1 cellular context compared by ENCODE assay signal in the genomic region with DNA sequence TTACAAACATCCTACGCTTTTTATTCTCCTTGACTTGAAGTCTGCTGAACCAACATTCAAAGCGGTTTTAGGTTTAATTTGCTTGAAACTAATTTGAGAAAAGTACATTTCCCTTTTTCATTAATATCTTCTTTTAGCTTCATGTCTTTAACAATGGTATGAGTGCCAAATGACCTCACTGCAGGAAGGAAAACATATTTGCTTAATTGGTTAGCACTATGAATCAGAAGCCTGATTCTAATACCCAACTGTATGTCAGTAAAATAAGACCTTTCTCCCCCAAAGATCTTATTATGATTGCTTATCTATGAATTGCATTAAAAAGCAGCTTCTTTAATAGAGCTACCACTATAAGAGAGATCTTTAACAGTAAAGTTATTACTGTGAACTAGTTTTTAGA.
TF ChIP-seq lines count a peak whose summit lies in the region.

No MANE protein-coding gene starts in this region.

TF ChIP-seq in SK-N-SH, 30 proteins besides CTCF, POLR2A, EP300 and RAD21 (continued from another document):
- TF ChIP-seq, protein P1, sequence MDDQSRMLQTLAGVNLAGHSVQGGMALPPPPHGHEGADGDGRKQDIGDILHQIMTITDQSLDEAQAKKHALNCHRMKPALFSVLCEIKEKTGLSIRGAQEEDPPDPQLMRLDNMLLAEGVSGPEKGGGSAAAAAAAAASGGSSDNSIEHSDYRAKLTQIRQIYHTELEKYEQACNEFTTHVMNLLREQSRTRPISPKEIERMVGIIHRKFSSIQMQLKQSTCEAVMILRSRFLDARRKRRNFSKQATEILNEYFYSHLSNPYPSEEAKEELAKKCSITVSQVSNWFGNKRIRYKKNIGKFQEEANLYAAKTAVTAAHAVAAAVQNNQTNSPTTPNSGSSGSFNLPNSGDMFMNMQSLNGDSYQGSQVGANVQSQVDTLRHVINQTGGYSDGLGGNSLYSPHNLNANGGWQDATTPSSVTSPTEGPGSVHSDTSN (IDR thresholded peaks at IDR 0.05): no peak
- TF ChIP-seq CHD2 (IDR thresholded peaks at IDR 0.05; ENCODE audit: low read length, partially characterized antibody): no peak
- peak; percentile 21; the same call in 1 of the 2 replicates for TF ChIP-seq JUND (IDR thresholded peaks at IDR 0.05)
- no peak for TF ChIP-seq TAF1 (IDR thresholded peaks at IDR 0.05; ENCODE audit: borderline replicate concordance, low read depth, low read length)
- no peak for TF ChIP-seq GABPA (IDR thresholded peaks at IDR 0.05; ENCODE audit: low read depth)
- peak; percentile 33; the same call in 1 of the 2 replicates for TF ChIP-seq NFIC (IDR thresholded peaks at IDR 0.05; ENCODE audit: borderline replicate concordance)
- 0 out of 2 replicates have a peak, but pooled peaks have one; percentile 33 for TF ChIP-seq TCF12 (IDR thresholded peaks at IDR 0.05)
- no peak for TF ChIP-seq POLR2AphosphoS5 (IDR thresholded peaks at IDR 0.05; ENCODE audit: low read depth, low read length)
- peak; percentile 34; the same call in 1 of the 2 replicates for TF ChIP-seq FOSL2 (IDR thresholded peaks at IDR 0.05; ENCODE audit: borderline replicate concordance, low read depth)
- TF ChIP-seq RFX5 (IDR thresholded peaks at IDR 0.05; ENCODE audit: low read length): no peak
- TF ChIP-seq, protein P2, sequence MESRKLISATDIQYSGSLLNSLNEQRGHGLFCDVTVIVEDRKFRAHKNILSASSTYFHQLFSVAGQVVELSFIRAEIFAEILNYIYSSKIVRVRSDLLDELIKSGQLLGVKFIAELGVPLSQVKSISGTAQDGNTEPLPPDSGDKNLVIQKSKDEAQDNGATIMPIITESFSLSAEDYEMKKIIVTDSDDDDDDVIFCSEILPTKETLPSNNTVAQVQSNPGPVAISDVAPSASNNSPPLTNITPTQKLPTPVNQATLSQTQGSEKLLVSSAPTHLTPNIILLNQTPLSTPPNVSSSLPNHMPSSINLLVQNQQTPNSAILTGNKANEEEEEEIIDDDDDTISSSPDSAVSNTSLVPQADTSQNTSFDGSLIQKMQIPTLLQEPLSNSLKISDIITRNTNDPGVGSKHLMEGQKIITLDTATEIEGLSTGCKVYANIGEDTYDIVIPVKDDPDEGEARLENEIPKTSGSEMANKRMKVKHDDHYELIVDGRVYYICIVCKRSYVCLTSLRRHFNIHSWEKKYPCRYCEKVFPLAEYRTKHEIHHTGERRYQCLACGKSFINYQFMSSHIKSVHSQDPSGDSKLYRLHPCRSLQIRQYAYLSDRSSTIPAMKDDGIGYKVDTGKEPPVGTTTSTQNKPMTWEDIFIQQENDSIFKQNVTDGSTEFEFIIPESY (IDR thresholded peaks at IDR 0.05; ENCODE audit: borderline replicate concordance, low read depth): no peak
- TF ChIP-seq, protein P3, sequence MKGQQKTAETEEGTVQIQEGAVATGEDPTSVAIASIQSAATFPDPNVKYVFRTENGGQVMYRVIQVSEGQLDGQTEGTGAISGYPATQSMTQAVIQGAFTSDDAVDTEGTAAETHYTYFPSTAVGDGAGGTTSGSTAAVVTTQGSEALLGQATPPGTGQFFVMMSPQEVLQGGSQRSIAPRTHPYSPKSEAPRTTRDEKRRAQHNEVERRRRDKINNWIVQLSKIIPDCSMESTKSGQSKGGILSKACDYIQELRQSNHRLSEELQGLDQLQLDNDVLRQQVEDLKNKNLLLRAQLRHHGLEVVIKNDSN (IDR thresholded peaks at IDR 0.05; ENCODE audit: borderline replicate concordance, low read depth): no peak
- TF ChIP-seq NRF1 (IDR thresholded peaks at IDR 0.05; ENCODE audit: low read depth, low read length): no peak
- no peak for TF ChIP-seq SMC3 (IDR thresholded peaks at IDR 0.05; ENCODE audit: low read depth, low read length)
- no peak for TF ChIP-seq ELF1 (IDR thresholded peaks at IDR 0.05)
- TF ChIP-seq, protein P4, sequence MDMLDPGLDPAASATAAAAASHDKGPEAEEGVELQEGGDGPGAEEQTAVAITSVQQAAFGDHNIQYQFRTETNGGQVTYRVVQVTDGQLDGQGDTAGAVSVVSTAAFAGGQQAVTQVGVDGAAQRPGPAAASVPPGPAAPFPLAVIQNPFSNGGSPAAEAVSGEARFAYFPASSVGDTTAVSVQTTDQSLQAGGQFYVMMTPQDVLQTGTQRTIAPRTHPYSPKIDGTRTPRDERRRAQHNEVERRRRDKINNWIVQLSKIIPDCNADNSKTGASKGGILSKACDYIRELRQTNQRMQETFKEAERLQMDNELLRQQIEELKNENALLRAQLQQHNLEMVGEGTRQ (IDR thresholded peaks at IDR 0.05; ENCODE audit: borderline replicate concordance, low read depth, low read length): no peak
- no peak for TF ChIP-seq GATA2 (CRISPR knock-in tag; IDR thresholded peaks at IDR 0.05)
- TF ChIP-seq, protein P5, sequence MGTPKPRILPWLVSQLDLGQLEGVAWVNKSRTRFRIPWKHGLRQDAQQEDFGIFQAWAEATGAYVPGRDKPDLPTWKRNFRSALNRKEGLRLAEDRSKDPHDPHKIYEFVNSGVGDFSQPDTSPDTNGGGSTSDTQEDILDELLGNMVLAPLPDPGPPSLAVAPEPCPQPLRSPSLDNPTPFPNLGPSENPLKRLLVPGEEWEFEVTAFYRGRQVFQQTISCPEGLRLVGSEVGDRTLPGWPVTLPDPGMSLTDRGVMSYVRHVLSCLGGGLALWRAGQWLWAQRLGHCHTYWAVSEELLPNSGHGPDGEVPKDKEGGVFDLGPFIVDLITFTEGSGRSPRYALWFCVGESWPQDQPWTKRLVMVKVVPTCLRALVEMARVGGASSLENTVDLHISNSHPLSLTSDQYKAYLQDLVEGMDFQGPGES (IDR thresholded peaks at IDR 0.05; ENCODE audit: low read depth, low read length): no peak
- TF ChIP-seq MEF2A (IDR thresholded peaks at IDR 0.05; ENCODE audit: borderline replicate concordance, low read depth): no peak
- TF ChIP-seq EZH2phosphoT487 (IDR thresholded peaks at IDR 0.05; ENCODE audit: borderline replicate concordance, low read depth): no peak
- TF ChIP-seq SIN3A (IDR thresholded peaks at IDR 0.05; ENCODE audit: borderline replicate concordance, low read depth, low read length): no peak
- TF ChIP-seq YY1 (IDR thresholded peaks at IDR 0.05; ENCODE audit: low read depth): no peak
- no peak for TF ChIP-seq RXRA (IDR thresholded peaks at IDR 0.05; ENCODE audit: borderline replicate concordance, low read depth)
- no peak for TF ChIP-seq RCOR1 (IDR thresholded peaks at IDR 0.05; ENCODE audit: low read length)
